9 cellular contexts compared by ENCODE assay signal in genomic region chrX:106874075-106874474, GRCh38. TPM values are rescaled to one million over a fixed set of nuclear protein-coding genes. Genes with fewer than 3 reads are reported as not detected.
DNase-seq lines count a peak whose midpoint lies in the region; ATAC-seq and TF ChIP-seq lines count a peak whose summit lies in the region.
"Had no signal": no experiment of that assay in that cellular context is flagged by ENCODE, and none has a peak within 500 bp of the region (broad histone marks: within the 10 kb centered on the region; RNA-seq: fewer than 3 reads in every experiment).

No MANE protein-coding gene starts in this region.

- peak; percentile 5 for DNase-seq in HuH-7 (ENCODE audit: low spot score)
- DNase-seq in astrocyte of the spinal cord (ENCODE audit: low read depth, low spot score) = peak; percentile 45
- DNase-seq in lung microvascular endothelial cell (ENCODE audit: low read depth in 2 of 2) = peak; percentile 31 to 56
- no peak for DNase-seq in activated CD4-positive, alpha-beta T cell treated with anti-CD3 and anti-CD28 coated beads, Interleukin-2, amount 50 U/mL, for 4 hours

- H3K27me3 ChIP-seq in DOHH2 (ENCODE audit: control insufficient read depth, low read length) = no peaks in the 10 kb centered on the region
- H3K27me3 ChIP-seq: SJSA1 had no signal

- no peak overlapping the region for H3K4me3 ChIP-seq in DOHH2 (ENCODE audit: low read length)
- no peak overlapping the region for H3K4me3 ChIP-seq in astrocyte of the spinal cord (ENCODE audit: low read depth, low read length)
- H3K4me3 ChIP-seq: SJSA1 had no signal

- no peak overlapping the region for H3K27ac ChIP-seq in DOHH2 (ENCODE audit: low read depth, low read length)
- H3K27ac ChIP-seq: SJSA1 had no signal

- no peak for ATAC-seq in HG02623 (IDR thresholded peaks at IDR 0.05; ENCODE audit: unreplicated experiment)
- no peak for ATAC-seq in GM18858 (IDR thresholded peaks at IDR 0.05; ENCODE audit: unreplicated experiment)
- no peak for ATAC-seq in HG02840 (IDR thresholded peaks at IDR 0.05; ENCODE audit: low FRiP score, unreplicated experiment)

- H3K9me2 ChIP-seq in DOHH2 (replicated peaks; ENCODE audit: control insufficient read depth, low read length) = no peaks in the 10 kb centered on the region

- TF ChIP-seq CTCF in DOHH2 (IDR thresholded peaks at IDR 0.05; ENCODE audit: low read depth, low read length, poor library complexity, severe bottlenecking) (peak; percentile 44), astrocyte of the spinal cord (IDR thresholded peaks at IDR 0.05; ENCODE audit: low read depth, low read length) (peak; percentile 69)

- H3K79me2 ChIP-seq in DOHH2 (ENCODE audit: control insufficient read depth, low read length) = no peaks in the 10 kb centered on the region

- H4K20me1 ChIP-seq in DOHH2 (ENCODE audit: control insufficient read depth, insufficient read depth, low read depth, low read length) = no peaks in the 10 kb centered on the region

- no peaks in the 10 kb centered on the region for H3K4me1 ChIP-seq in DOHH2 (ENCODE audit: control insufficient read depth, low read length)
- H3K4me1 ChIP-seq: SJSA1 had no signal

- H3K4me2 ChIP-seq in DOHH2 (ENCODE audit: low read length) = no peak overlapping the region

- no peaks in the 10 kb centered on the region for H3K9me3 ChIP-seq in DOHH2 (ENCODE audit: control insufficient read depth, insufficient read depth, low read length)
- H3K9me3 ChIP-seq: SJSA1 had no signal

- no peaks in the 10 kb centered on the region for H3K36me3 ChIP-seq in DOHH2 (ENCODE audit: control insufficient read depth, low read length)
- H3K36me3 ChIP-seq: SJSA1 had no signal

- in situ Hi-C loops in astrocyte of the spinal cord (cut with HindIII; ENCODE audit: low sequenced_read_pairs) = no loop called here

- H3F3A ChIP-seq in DOHH2 (ENCODE audit: control insufficient read depth, insufficient read depth) = no peaks in the 10 kb centered on the region

RNA-seq across cellular contexts. Expression of gene RIPPLY1, which starts 29.1 kb away (rescaled TPM):
- not detected in 2 replicates for total RNA-seq in lung microvascular endothelial cell
- total RNA-seq: SJSA1 had no signal

RNA-seq across cellular contexts. Expression of gene CLDN2, which starts 46.1 kb away (rescaled TPM):
- total RNA-seq in lung microvascular endothelial cell = not detected in 2 replicates

Comparison
In these comparisons a context has a peak if more than half of its experiments do, and no peak if none do; other contexts are left out.
1. DNase-seq: peak in HuH-7 (single experiment), astrocyte of the spinal cord (single experiment) and lung microvascular endothelial cell (2 of 2); none in activated CD4-positive, alpha-beta T cell treated with anti-CD3 and anti-CD28 coated beads, Interleukin-2, amount 50 U/mL, for 4 hours (0 of 2).